In genomic region chr5:127303404-127303803, GRCh38 we compare ENCODE assay signal across 29 cellular contexts. TPM values are rescaled to one million over a fixed set of nuclear protein-coding genes. Genes with fewer than 3 reads are reported as not detected.
"Had no signal": no experiment of that assay in that cellular context is flagged by ENCODE, and none has a peak within 500 bp of the region (broad histone marks: within the 10 kb centered on the region; RNA-seq: fewer than 3 reads in every experiment).

No MANE protein-coding gene starts in this region.

- ATAC-seq: activated CD4-positive, CD25-positive, alpha-beta regulatory T cell treated with anti-CD3 and anti-CD28 coated beads, Interleukin-2, amount 50 U/mL, for 24 hours; activated CD8-positive, alpha-beta T cell treated with anti-CD3 and anti-CD28 coated beads for 36 hours; activated T-cell treated with anti-CD3 and anti-CD28 coated beads, Interleukin-2, amount 50 U/mL, for 4 hours; activated T-helper 17 cell treated with anti-CD3 and anti-CD28 coated beads, Interleukin-2, amount 50 U/mL, for 72 hours; effector memory CD8-positive, alpha-beta T cell; foreskin keratinocyte; gastrocnemius medialis; T-helper 17 cell had no signal

- H3K27me3 ChIP-seq: brain microvascular endothelial cell, colonic mucosa, esophagus muscularis mucosa, gastrocnemius medialis had no signal

- H3K36me3 ChIP-seq: brain microvascular endothelial cell, colonic mucosa, esophagus muscularis mucosa, gastrocnemius medialis, WERI-Rb-1 had no signal

- H3K4me3 ChIP-seq: colonic mucosa, esophagus muscularis mucosa, gastrocnemius medialis had no signal

- DNase-seq: activated B cell treated with CpG ODN at 0.5 μM for 24 hours; activated CD4-positive, alpha-beta T cell treated with anti-CD3 and anti-CD28 coated beads for 48 hours; activated CD4-positive, alpha-beta T cell treated with anti-CD3 and anti-CD28 coated beads, Interleukin-2, amount 50 U/mL, for 1 hour; activated CD4-positive, alpha-beta T cell treated with anti-CD3 and anti-CD28 coated beads, Interleukin-2, amount 50 U/mL, for 48 hours; activated CD8-positive, alpha-beta memory T cell treated with anti-CD3 and anti-CD28 coated beads for 24 hours; activated CD8-positive, alpha-beta T cell treated with anti-CD3 and anti-CD28 coated beads for 36 hours; activated effector memory CD4-positive, alpha-beta T cell treated with Interleukin-2 at 50 U/mL for 16 hours; activated gamma-delta T cell treated with Interleukin-2 at 50 U/mL for 16 hours; activated naive CD4-positive, alpha-beta T cell treated with anti-CD3 and anti-CD28 coated beads, Interleukin-2, amount 50 U/mL, for 16 hours; activated naive CD4-positive, alpha-beta T cell treated with Interleukin-2 at 50 U/mL for 16 hours; activated T-cell treated with anti-CD3 and anti-CD28 coated beads, Interleukin-2, amount 50 U/mL, for 4 hours; amniotic stem cell; anterior cingulate cortex; brain microvascular endothelial cell; colonic mucosa; effector CD4-positive, alpha-beta T cell; effector memory CD8-positive, alpha-beta T cell; erythroblast; foreskin keratinocyte; gastrocnemius medialis; glutamatergic neuron; T-helper 1 cell; T-helper 17 cell; T1000; WERI-Rb-1 had no signal

- H3K27ac ChIP-seq: brain microvascular endothelial cell, colonic mucosa, esophagus muscularis mucosa, foreskin keratinocyte, gastrocnemius medialis, WERI-Rb-1 had no signal

- H3K4me1 ChIP-seq: colonic mucosa, esophagus muscularis mucosa, foreskin keratinocyte, gastrocnemius medialis had no signal

- H3K9me3 ChIP-seq: colonic mucosa, esophagus muscularis mucosa, gastrocnemius medialis had no signal

RNA-seq across cellular contexts. Expression of gene MEGF10, which starts 12.8 kb away (rescaled TPM):
- total RNA-seq: activated B cell treated with CpG ODN at 0.5 μM for 24 hours; activated CD8-positive, alpha-beta T cell treated with anti-CD3 and anti-CD28 coated beads for 36 hours; activated T-cell treated with anti-CD3 and anti-CD28 coated beads, Interleukin-2, amount 50 U/mL, for 4 hours; bronchial epithelial cell; foreskin keratinocyte; T-helper 17 cell had no signal
